Comparison of ENCODE assay signal across 8 cellular contexts in genomic region chr16:31880322-31880979, GRCh38. TPM values are rescaled to one million over a fixed set of nuclear protein-coding genes. Genes with fewer than 3 reads are reported as not detected.
DNase-seq lines count a peak whose midpoint lies in the region; ATAC-seq, FAIRE-seq and TF ChIP-seq lines count a peak whose summit lies in the region.

No MANE protein-coding gene starts in this region.

- TF ChIP-seq POLR2A in gastroesophageal sphincter (IDR thresholded peaks at IDR 0.05): no peak

- H3K27ac ChIP-seq in gastroesophageal sphincter (peak overlapping the region; percentile 29 to 63 (median 58)), small intestine (ENCODE audit: low read depth in 1 of 2, low read length in 1 of 2) (peak overlapping the region in 1 of 2 donors; percentile 76)

- POLR2A ChIA-PET in activated CD8-positive, alpha-beta T cell treated with anti-CD3 and anti-CD28 coated beads, Interleukin-2, amount 10 ng/mL, durations not matched to agents 7 days and 5 days (lab: Charles Lee): interaction anchor here (0.6 to 2.0 kb wide), 3 partner anchors 12 to 167 kb away, joined by 3 to 6 read pairs (median 3); no protein-coding TSS in a partner anchor

- no peak overlapping the region for H3K4me3 Mint-ChIP-seq in activated CD8-positive, alpha-beta T cell treated with anti-CD3 and anti-CD28 coated beads, Interleukin-2, amount 10 ng/mL, durations not matched to agents 7 days and 5 days

- no peak for FAIRE-seq in small intestine (lab: Jason Lieb, UNC)

- H3K36me3 ChIP-seq in gastroesophageal sphincter: peaks cover 0 to 9% of the 10 kb centered on the region in 2 donors
- H3K36me3 ChIP-seq in small intestine (ENCODE audit: control insufficient read depth in 2 of 2, insufficient read depth in 2 of 2, low read length in 2 of 2): peaks cover 0 to 13% of the 10 kb centered on the region in 2 donors

- TF ChIP-seq CTCF in gastroesophageal sphincter (IDR thresholded peaks at IDR 0.05): no peak

- H3K4me1 ChIP-seq in gastroesophageal sphincter (peaks cover 3 to 53% (median 32%) of the 10 kb centered on the region in 3 donors), small intestine (ENCODE audit: control insufficient read depth in 2 of 2, insufficient read depth in 1 of 2, low read depth in 1 of 2, low read length in 1 of 2) (peaks cover 4 to 18% of the 10 kb centered on the region in 2 donors)

- CTCF ChIA-PET in activated CD8-positive, alpha-beta T cell treated with anti-CD3 and anti-CD28 coated beads, Interleukin-2, amount 10 ng/mL, durations not matched to agents 7 days and 5 days (lab: Charles Lee): interaction anchor here (0.6 to 2.4 kb wide), 4 partner anchors 12 to 47 kb away, joined by 3 to 10 read pairs (median 3); no protein-coding TSS in a partner anchor

- TF ChIP-seq EP300 in gastroesophageal sphincter (IDR thresholded peaks at IDR 0.05): no peak

- ATAC-seq in HG03565 (IDR thresholded peaks at IDR 0.05; ENCODE audit: unreplicated experiment) (peak; percentile 32), gastroesophageal sphincter (peak; percentile 62), GM21528 (IDR thresholded peaks at IDR 0.05; ENCODE audit: low FRiP score, unreplicated experiment) (no peak)
- peak; percentile 61 for ATAC-seq in activated CD8-positive, alpha-beta T cell treated with anti-CD3 and anti-CD28 coated beads, Interleukin-2, amount 10 ng/mL, durations not matched to agents 7 days and 5 days

- H3K4me3 ChIP-seq in gastroesophageal sphincter (no peak overlapping the region), small intestine (ENCODE audit: low read depth in 1 of 2, low read length in 2 of 2) (no peak overlapping the region)

- 6 to 22% methylated on average over 3 of the region's 3 CpGs for WGBS in gastroesophageal sphincter (ENCODE audit: low coverage in 1 of 2), 2 donors
- WGBS in small intestine, 3 donors: 33 to 60% (median 57%) methylated on average over 3 of the region's 3 CpGs

- H3K4me1 Mint-ChIP-seq in activated CD8-positive, alpha-beta T cell treated with anti-CD3 and anti-CD28 coated beads, Interleukin-2, amount 10 ng/mL, durations not matched to agents 7 days and 5 days (ENCODE audit: low read depth): peaks cover 74% of the 10 kb centered on the region

- peak; percentile 25 for DNase-seq in DMS53 (lab: John Stamatoyannopoulos, UW)
- no peak for DNase-seq in DMS53 treated with DMSO at 0.1 percent for 48 hours (lab: John Stamatoyannopoulos, UW; ENCODE audit: unreplicated experiment)
- DNase-seq in activated CD8-positive, alpha-beta T cell treated with anti-CD3 and anti-CD28 coated beads, Interleukin-2, amount 10 ng/mL, durations not matched to agents 7 days and 5 days: peak; percentile 53
- peak; percentile 9 for DNase-seq in small intestine
- no peak for DNase-seq in NCI-H1694 treated with DMSO at 0.1 percent for 48 hours (lab: John Stamatoyannopoulos, UW)

- peaks cover 95% of the 10 kb centered on the region for H3K36me3 Mint-ChIP-seq in activated CD8-positive, alpha-beta T cell treated with anti-CD3 and anti-CD28 coated beads, Interleukin-2, amount 10 ng/mL, durations not matched to agents 7 days and 5 days (ENCODE audit: low read depth)

- no peaks in the 10 kb centered on the region for H3K9me3 ChIP-seq in gastroesophageal sphincter
- H3K9me3 ChIP-seq in small intestine (ENCODE audit: control insufficient read depth, low read depth): no peaks in the 10 kb centered on the region

- H3K27me3 ChIP-seq in gastroesophageal sphincter (no peaks in the 10 kb centered on the region), small intestine (ENCODE audit: control insufficient read depth in 2 of 2, insufficient read depth in 2 of 2, low read length in 2 of 2) (no peaks in the 10 kb centered on the region)

- peaks cover 25% of the 10 kb centered on the region for H3K9me3 Mint-ChIP-seq in activated CD8-positive, alpha-beta T cell treated with anti-CD3 and anti-CD28 coated beads, Interleukin-2, amount 10 ng/mL, durations not matched to agents 7 days and 5 days (ENCODE audit: insufficient read depth)

- no peaks in the 10 kb centered on the region for H3K27me3 Mint-ChIP-seq in activated CD8-positive, alpha-beta T cell treated with anti-CD3 and anti-CD28 coated beads, Interleukin-2, amount 10 ng/mL, durations not matched to agents 7 days and 5 days (ENCODE audit: low read depth)

- peak overlapping the region; percentile 72 for H3K27ac Mint-ChIP-seq in activated CD8-positive, alpha-beta T cell treated with anti-CD3 and anti-CD28 coated beads, Interleukin-2, amount 10 ng/mL, durations not matched to agents 7 days and 5 days

RNA-seq across cellular contexts. Expression of gene ZNF267, which starts 6.8 kb away (rescaled TPM):
- total RNA-seq in activated CD8-positive, alpha-beta T cell treated with anti-CD3 and anti-CD28 coated beads, Interleukin-2, amount 10 ng/mL, durations not matched to agents 7 days and 5 days: 10 to 100 TPM; 43.9 to 49.8 TPM
- 10 to 100 TPM in 1 of 4 donors, 1 to 10 TPM in 3; 5.2 to 12.8 (median 8.0) TPM for total RNA-seq in gastroesophageal sphincter
- polyA plus RNA-seq in small intestine: 1 to 10 TPM; 3.2 to 5.8 (median 4.5) TPM

Comparison
In these comparisons a context has a peak if more than half of its experiments do, and no peak if none do; other contexts are left out.
1. DNase-seq: peak in DMS53 (single experiment), activated CD8-positive, alpha-beta T cell treated with anti-CD3 and anti-CD28 coated beads, Interleukin-2, amount 10 ng/mL, durations not matched to agents 7 days and 5 days (single experiment) and small intestine (single experiment); none in DMS53 treated with DMSO at 0.1 percent for 48 hours (single experiment) and NCI-H1694 treated with DMSO at 0.1 percent for 48 hours (single experiment).